9 cellular contexts compared by ENCODE assay signal in the genomic region with DNA sequence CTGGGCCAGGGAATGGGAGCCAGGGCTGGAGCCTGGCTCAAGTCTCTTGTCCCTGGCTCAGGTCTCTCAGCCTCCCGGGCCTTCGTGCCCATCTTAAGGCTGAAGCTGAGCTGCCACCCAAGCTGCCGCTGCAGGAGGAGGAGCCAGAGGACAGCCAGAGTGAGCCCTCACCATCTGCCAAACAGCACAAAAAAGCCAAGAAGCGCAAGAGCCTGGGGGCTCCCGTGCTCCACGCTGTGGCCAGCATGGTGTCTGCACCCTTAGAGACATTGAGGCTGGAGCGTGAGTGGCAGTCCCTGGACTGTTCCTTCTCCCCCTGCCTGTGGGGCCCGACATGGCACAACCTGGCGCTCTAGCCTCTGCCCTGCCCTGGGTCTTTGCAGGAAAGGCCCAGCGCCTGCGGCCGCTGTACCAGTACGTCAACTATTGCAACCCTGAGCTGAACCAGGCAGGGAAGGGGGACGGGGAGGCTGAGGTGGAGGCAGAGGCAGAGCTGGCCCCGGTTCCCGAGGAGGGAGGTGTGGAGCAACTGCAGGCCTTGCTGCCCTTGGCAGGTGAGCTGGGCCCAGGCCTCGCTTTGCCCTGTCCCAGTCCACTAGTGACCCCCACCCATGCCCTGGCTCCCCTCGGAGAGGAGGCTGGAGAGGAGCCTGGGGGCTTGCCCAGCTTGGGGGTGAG. TPM values are rescaled to one million over a fixed set of nuclear protein-coding genes. Genes with fewer than 3 reads are reported as not detected.
DNase-seq lines count a peak whose midpoint lies in the region; ATAC-seq, FAIRE-seq and TF ChIP-seq lines count a peak whose summit lies in the region.
"Had no signal": no experiment of that assay in that cellular context is flagged by ENCODE, and none has a peak within 500 bp of the region (broad histone marks: within the 10 kb centered on the region; RNA-seq: fewer than 3 reads in every experiment).

No MANE protein-coding gene starts in this region.

- peak; percentile 66 for FAIRE-seq in RCC 7860 (lab: Jason Lieb, UNC)
- FAIRE-seq: islet of Langerhans had no signal

- peaks cover 46 to 49% of the 10 kb centered on the region in 2 experiments for H3K4me1 ChIP-seq in neutrophil (ENCODE audit: control insufficient read depth in 1 of 2, insufficient read depth in 1 of 2, low read depth in 1 of 2, low read length in 1 of 2)

- no peaks in the 10 kb centered on the region for H3K36me3 ChIP-seq in neutrophil

- H3K4me3 ChIP-seq in fibroblast of the aortic adventitia (ENCODE audit: low read depth, low read length): no peak overlapping the region
- peak overlapping the region; percentile 92 to 100 for H3K4me3 ChIP-seq in neutrophil (ENCODE audit: low read depth in 1 of 2, low read length in 1 of 2)

- peak; percentile 94 for TF ChIP-seq CTCF in fibroblast of the aortic adventitia (IDR thresholded peaks at IDR 0.05; ENCODE audit: insufficient read depth, low read length)
- TF ChIP-seq CTCF in neutrophil (IDR thresholded peaks at IDR 0.05): peak; percentile 51

- peak overlapping the region; percentile 85 for H3K27ac ChIP-seq in neutrophil

- DNase-seq in D341Med (ENCODE audit: low spot score) (peak; percentile 91), HUDEP-2 (lab: John Stamatoyannopoulos, UW; ENCODE audit: unreplicated experiment in 76 of 76) (peak in 75 of 76 experiments; percentile 25 to 96 (median 89)), RCC 7860 (ENCODE audit: low spot score) (peak; percentile 89), fibroblast of the aortic adventitia (ENCODE audit: low read depth) (peak; percentile 91), stromal cell of bone marrow (ENCODE audit: low read depth) (peak; percentile 88)
- DNase-seq in activated T-helper 1 cell treated with anti-CD3 and anti-CD28 coated beads, Interleukin-2, amount 50 U/mL, for 16 hours (ENCODE audit: low read depth in 1 of 2, low spot score in 1 of 2): peak; percentile 58 to 72

- ATAC-seq in GM21367 (IDR thresholded peaks at IDR 0.05; ENCODE audit: unreplicated experiment): peak; percentile 68

- no peaks in the 10 kb centered on the region for H3K9me3 ChIP-seq in neutrophil

- no peaks in the 10 kb centered on the region for H3K27me3 ChIP-seq in neutrophil

RNA-seq across cellular contexts. Expression of gene C16orf86, which starts 1.3 kb away (rescaled TPM):
- 3.3 and 14.8 TPM in 2 replicates for total RNA-seq in fibroblast of the aortic adventitia (ENCODE audit: low replicate concordance)

RNA-seq across cellular contexts. Expression of gene ENKD1, which starts 1.4 kb away (rescaled TPM):
- total RNA-seq in fibroblast of the aortic adventitia (ENCODE audit: low replicate concordance): 14.1 and 19.2 TPM in 2 replicates

RNA-seq across cellular contexts. Expression of gene PARD6A, which starts 7.2 kb away (rescaled TPM):
- 1.4 TPM in 1 of 2 replicates, not detected in the other for total RNA-seq in fibroblast of the aortic adventitia (ENCODE audit: low replicate concordance)

RNA-seq across cellular contexts. Expression of gene ACD, which starts 7.9 kb away (rescaled TPM):
- total RNA-seq in fibroblast of the aortic adventitia (ENCODE audit: low replicate concordance): 8.8 and 23.1 TPM in 2 replicates

RNA-seq across cellular contexts. Expression of gene CARMIL2, which starts 23.0 kb away (rescaled TPM):
- 0.09 and 0.49 TPM in 2 replicates for total RNA-seq in fibroblast of the aortic adventitia (ENCODE audit: low replicate concordance)
